ENCODE assay signal across 18 cellular contexts in genomic region chr11:71481101-71481960, GRCh38. TPM values are rescaled to one million over a fixed set of nuclear protein-coding genes. Genes with fewer than 3 reads are reported as not detected.
"Had no signal": no experiment of that assay in that cellular context is flagged by ENCODE, and none has a peak within 500 bp of the region (broad histone marks: within the 10 kb centered on the region; RNA-seq: fewer than 3 reads in every experiment).

No MANE protein-coding gene starts in this region.

- H3K4me2 ChIP-seq: hepatocyte had no signal

- ATAC-seq: activated T-cell treated with anti-CD3 and anti-CD28 coated beads, Interleukin-2, amount 50 U/mL, for 4 hours; gastroesophageal sphincter; naive thymus-derived CD4-positive, alpha-beta T cell; sciatic nerve had no signal

- H3K4me3 ChIP-seq: gastroesophageal sphincter, hepatocyte, upper lobe of left lung had no signal

- H3K4me3 Mint-ChIP-seq: activated CD4-positive, alpha-beta memory T cell treated with anti-CD3 and anti-CD28 coated beads for 36 hours; activated naive CD8-positive, alpha-beta T cell; activated T-cell treated with anti-CD3 and anti-CD28 coated beads, Interleukin-2, amount 50 U/mL, for 4 hours; brain; naive thymus-derived CD4-positive, alpha-beta T cell had no signal

- H3K27me3 ChIP-seq: gastroesophageal sphincter, hepatocyte, upper lobe of left lung had no signal

- H3K27ac Mint-ChIP-seq: activated CD4-positive, alpha-beta memory T cell treated with anti-CD3 and anti-CD28 coated beads for 36 hours; activated naive CD8-positive, alpha-beta T cell; brain; naive thymus-derived CD4-positive, alpha-beta T cell had no signal

- H2AFZ ChIP-seq: hepatocyte had no signal

- H3K27me3 Mint-ChIP-seq: activated CD4-positive, alpha-beta memory T cell treated with anti-CD3 and anti-CD28 coated beads for 36 hours; activated naive CD8-positive, alpha-beta T cell; brain; naive thymus-derived CD4-positive, alpha-beta T cell had no signal

- H3K4me1 ChIP-seq: gastroesophageal sphincter, upper lobe of left lung had no signal

- H3K4me1 Mint-ChIP-seq: brain had no signal

- H3K9me3 Mint-ChIP-seq: activated CD4-positive, alpha-beta memory T cell treated with anti-CD3 and anti-CD28 coated beads for 36 hours; activated T-cell treated with anti-CD3 and anti-CD28 coated beads, Interleukin-2, amount 50 U/mL, for 4 hours; naive thymus-derived CD4-positive, alpha-beta T cell had no signal

- H3K27ac ChIP-seq: gastroesophageal sphincter, hepatocyte, upper lobe of left lung had no signal

- DNase-seq: activated CD4-positive, alpha-beta memory T cell treated with anti-CD3 and anti-CD28 coated beads for 36 hours; activated gamma-delta T cell; activated T-cell treated with anti-CD3 and anti-CD28 coated beads, Interleukin-2, amount 50 U/mL, for 4 hours; amygdala; midbrain; naive thymus-derived CD4-positive, alpha-beta T cell; nucleus accumbens; stimulated activated CD4-positive, alpha-beta T cell treated with anti-CD3 and anti-CD28 coated beads, Interleukin-2, amount 100 ng/mL, for 24 hours; stimulated activated naive CD4-positive, alpha-beta T cell had no signal

- H3K9me3 ChIP-seq: gastroesophageal sphincter, upper lobe of left lung had no signal

RNA-seq across cellular contexts. Expression of gene KRTAP5-7, which starts 45.7 kb away (rescaled TPM):
- total RNA-seq: activated CD4-positive, alpha-beta memory T cell treated with anti-CD3 and anti-CD28 coated beads for 36 hours; activated T-cell treated with anti-CD3 and anti-CD28 coated beads, Interleukin-2, amount 50 U/mL, for 4 hours; gastroesophageal sphincter; hepatocyte; kidney epithelial cell had no signal
- polyA plus RNA-seq: hepatocyte; naive thymus-derived CD4-positive, alpha-beta T cell had no signal

RNA-seq across cellular contexts. Expression of gene KRTAP5-8, which starts 56.5 kb away (rescaled TPM):
- total RNA-seq: activated CD4-positive, alpha-beta memory T cell treated with anti-CD3 and anti-CD28 coated beads for 36 hours; activated T-cell treated with anti-CD3 and anti-CD28 coated beads, Interleukin-2, amount 50 U/mL, for 4 hours; cerebellum; hepatocyte; kidney epithelial cell; naive thymus-derived CD4-positive, alpha-beta T cell; posterior vena cava had no signal
- polyA plus RNA-seq: hepatocyte; naive thymus-derived CD4-positive, alpha-beta T cell had no signal
